2 cellular contexts compared by ENCODE assay signal in the genomic region with DNA sequence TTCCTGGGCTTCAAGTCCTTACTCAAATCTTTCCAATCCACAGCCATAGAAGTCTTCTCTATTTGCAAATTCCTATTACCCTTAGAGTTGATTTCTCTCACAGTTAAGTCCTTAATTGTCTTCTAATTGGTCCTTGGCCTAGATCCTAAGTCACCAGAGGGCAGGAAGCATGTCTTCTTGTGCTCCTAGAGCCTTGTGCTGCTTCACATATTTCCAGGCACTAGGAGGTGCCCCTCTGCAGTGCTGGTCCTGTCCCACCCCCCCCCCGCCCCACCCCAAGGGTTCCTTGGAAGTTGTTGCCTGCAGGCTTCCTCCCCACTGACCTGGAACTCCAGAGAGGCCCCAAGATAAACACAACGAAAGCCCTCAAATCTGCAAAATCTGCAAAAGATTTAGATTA.
TF ChIP-seq lines count a peak whose summit lies in the region.

No MANE protein-coding gene starts in this region.

TF ChIP-seq in HEK293, 187 proteins besides CTCF, POLR2A, EP300 and RAD21:
- TF ChIP-seq PRDM1 (tag by site-specific recombination; IDR thresholded peaks at IDR 0.05) (no peak), REPIN1 (tag by site-specific recombination; IDR thresholded peaks at IDR 0.05; ENCODE audit: low read depth) (0 out of 2 replicates have a peak, but pooled peaks have one; percentile 5), ZNF785 (tag by site-specific recombination; IDR thresholded peaks at IDR 0.05) (peak; percentile 94), ZNF621 (tag by site-specific recombination; IDR thresholded peaks at IDR 0.05) (no peak), ZSCAN16 (tag by site-specific recombination; IDR thresholded peaks at IDR 0.05) (peak; percentile 57; the same call in 1 of the 2 replicates), BCL11A (tag by site-specific recombination; IDR thresholded peaks at IDR 0.05; ENCODE audit: low read depth) (no peak)
TF ChIP-seq in HEK293: peak in this region for 3.

TF ChIP-seq in H1, 55 proteins besides CTCF, POLR2A, EP300 and RAD21:
- TF ChIP-seq, protein P1, sequence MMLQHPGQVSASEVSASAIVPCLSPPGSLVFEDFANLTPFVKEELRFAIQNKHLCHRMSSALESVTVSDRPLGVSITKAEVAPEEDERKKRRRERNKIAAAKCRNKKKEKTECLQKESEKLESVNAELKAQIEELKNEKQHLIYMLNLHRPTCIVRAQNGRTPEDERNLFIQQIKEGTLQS (IDR thresholded peaks at IDR 0.05; ENCODE audit: insufficient read depth, low read depth, low read length), result no peak
- no peak for TF ChIP-seq EZH2 (IDR thresholded peaks at IDR 0.05; ENCODE audit: low read depth, low read length, severe bottlenecking)
- no peak for TF ChIP-seq CHD2 (IDR thresholded peaks at IDR 0.05; ENCODE audit: low read length)
- no peak for TF ChIP-seq TCF12 (IDR thresholded peaks at IDR 0.05; ENCODE audit: low read depth, low read length)
- TF ChIP-seq TEAD4 (IDR thresholded peaks at IDR 0.05; ENCODE audit: low read depth, low read length), result no peak
- no peak for TF ChIP-seq SP1 (IDR thresholded peaks at IDR 0.05; ENCODE audit: low read depth, low read length)
